ENCODE assay signal across 32 cellular contexts in genomic region chr20:23670361-23670760, GRCh38. TPM values are rescaled to one million over a fixed set of nuclear protein-coding genes. Genes with fewer than 3 reads are reported as not detected.
DNase-seq lines count a peak whose midpoint lies in the region; FAIRE-seq and TF ChIP-seq lines count a peak whose summit lies in the region.
"Had no signal": no experiment of that assay in that cellular context is flagged by ENCODE, and none has a peak within 500 bp of the region (broad histone marks: within the 10 kb centered on the region; RNA-seq: fewer than 3 reads in every experiment).

No MANE protein-coding gene starts in this region.

- H3K27ac ChIP-seq in endodermal cell (ENCODE audit: low read depth, low read length): no peak overlapping the region
- no peak overlapping the region for H3K27ac ChIP-seq in osteoblast (ENCODE audit: low read depth, low read length)
- H3K27ac ChIP-seq: BLaER1 had no signal

- no peak overlapping the region for H3K27ac Mint-ChIP-seq in endodermal cell
- H3K27ac Mint-ChIP-seq: CD14-positive monocyte; CD4-positive, alpha-beta memory T cell; CD4-positive, CD25-positive, alpha-beta regulatory T cell; CD8-positive, alpha-beta memory T cell had no signal

- H3K4me2 ChIP-seq in osteoblast (ENCODE audit: insufficient read depth, low read length): no peak overlapping the region
- H3K4me2 ChIP-seq: BLaER1 had no signal

- no peaks in the 10 kb centered on the region for H3K36me3 Mint-ChIP-seq in endodermal cell (ENCODE audit: low read depth)
- H3K36me3 Mint-ChIP-seq: CD14-positive monocyte; CD4-positive, alpha-beta memory T cell; CD4-positive, CD25-positive, alpha-beta regulatory T cell; CD8-positive, alpha-beta memory T cell had no signal

- DNase-seq in endodermal cell (peak; percentile 20), globus pallidus (ENCODE audit: low spot score) (peak; percentile 11), lower leg skin (ENCODE audit: low spot score in 2 of 2) (peak; percentile 5 to 62), pons (ENCODE audit: low spot score) (peak; percentile 24), osteoblast (ENCODE audit: insufficient read length, low spot score, missing footprints) (no peak), frontal cortex (ENCODE audit: low spot score in 2 of 2) (no peak), KG1 (lab: John Stamatoyannopoulos, UW) (no peak)
- DNase-seq: 8988T; ACHN; BE2C; C1 segment of cervical spinal cord; CD4-positive, alpha-beta memory T cell; CD4-positive, CD25-positive, alpha-beta regulatory T cell; CD8-positive, alpha-beta memory T cell; COR-L47; DMS 273 treated with DMSO at 0.1 percent for 48 hours; DMS153; DMS53; DMS79; DND-41; EL; GDM1 had no signal

- H3K4me3 ChIP-seq in endodermal cell (ENCODE audit: low read length) (no peak overlapping the region), lower leg skin (ENCODE audit: low read depth, poor library complexity, severe bottlenecking) (no peak overlapping the region), osteoblast (ENCODE audit: insufficient read depth, low read length) (no peak overlapping the region)
- H3K4me3 ChIP-seq: BLaER1, GM12878 had no signal

- H3K4me1 ChIP-seq in endodermal cell (ENCODE audit: control insufficient read depth, insufficient read depth, low read length): no peaks in the 10 kb centered on the region
- H3K4me1 ChIP-seq in osteoblast (ENCODE audit: insufficient read depth, low read length): no peaks in the 10 kb centered on the region
- H3K4me1 ChIP-seq: BE2C had no signal

- H2AFZ ChIP-seq in osteoblast (ENCODE audit: low read length): no peak overlapping the region

- H3K79me2 ChIP-seq in osteoblast (ENCODE audit: insufficient read depth, low read length): no peaks in the 10 kb centered on the region

- H3K36me3 ChIP-seq in endodermal cell (ENCODE audit: control insufficient read depth, insufficient read depth, low read length) (no peaks in the 10 kb centered on the region), osteoblast (ENCODE audit: insufficient read depth, low read length) (no peaks in the 10 kb centered on the region)
- H3K36me3 ChIP-seq: BE2C, BLaER1 had no signal

- no peak for FAIRE-seq in frontal cortex (lab: Jason Lieb, UNC)
- FAIRE-seq: A204.1, GM12878, GM12892, GM18507 had no signal

- intact Hi-C loops in lower leg skin (cut with DNase I; ENCODE audit: low total_unique reads): no loop called here

- peaks cover 2% of the 10 kb centered on the region for H3K27me3 Mint-ChIP-seq in endodermal cell (ENCODE audit: insufficient read depth)
- H3K27me3 Mint-ChIP-seq: CD4-positive, alpha-beta memory T cell; CD4-positive, CD25-positive, alpha-beta regulatory T cell; CD8-positive, alpha-beta memory T cell had no signal

- H3K4me1 Mint-ChIP-seq in endodermal cell: peaks cover 6% of the 10 kb centered on the region
- H3K4me1 Mint-ChIP-seq: CD4-positive, alpha-beta memory T cell; CD4-positive, CD25-positive, alpha-beta regulatory T cell; CD8-positive, alpha-beta memory T cell had no signal

- TF ChIP-seq POLR2A in lower leg skin (IDR thresholded peaks at IDR 0.05): no peak

- H3K9me3 ChIP-seq in endodermal cell (ENCODE audit: control insufficient read depth, low read length): no peaks in the 10 kb centered on the region
- no peaks in the 10 kb centered on the region for H3K9me3 ChIP-seq in osteoblast (ENCODE audit: low read depth, low read length)
- H3K9me3 ChIP-seq: BE2C, BLaER1 had no signal

- no peak for TF ChIP-seq CTCF in endodermal cell (conservative IDR thresholded peaks at IDR 0.05)
- TF ChIP-seq CTCF in lower leg skin (IDR thresholded peaks at IDR 0.05): no peak
- TF ChIP-seq CTCF in osteoblast (IDR thresholded peaks at IDR 0.05; ENCODE audit: extremely low read depth, low read depth, low read length): no peak

- H3K27me3 ChIP-seq in endodermal cell (ENCODE audit: control insufficient read depth, insufficient read depth, low read length, poor library complexity, severe bottlenecking): no peaks in the 10 kb centered on the region
- no peaks in the 10 kb centered on the region for H3K27me3 ChIP-seq in osteoblast (ENCODE audit: insufficient read depth, low read length)
- H3K27me3 ChIP-seq: BE2C, BLaER1 had no signal

- WGBS in endodermal cell (ENCODE audit: insufficient coverage in 1 of 2, insufficient read length in 1 of 2), 2 experiments: 85 to 100% methylated on average over 1 of the region's 1 CpG
- WGBS in lower leg skin, 2 donors: 19 to 41% methylated on average over 1 of the region's 1 CpG

- no peak overlapping the region for H3K4me3 Mint-ChIP-seq in endodermal cell
- H3K4me3 Mint-ChIP-seq: CD14-positive monocyte; CD4-positive, alpha-beta memory T cell; CD4-positive, CD25-positive, alpha-beta regulatory T cell; CD8-positive, alpha-beta memory T cell had no signal

- no peaks in the 10 kb centered on the region for H3K9me3 Mint-ChIP-seq in endodermal cell
- H3K9me3 Mint-ChIP-seq: CD8-positive, alpha-beta memory T cell had no signal

- H4K20me1 ChIP-seq in osteoblast (ENCODE audit: insufficient read depth, low read length): no peaks in the 10 kb centered on the region
- H4K20me1 ChIP-seq: BLaER1 had no signal

- no peak overlapping the region for H3K9ac ChIP-seq in endodermal cell (ENCODE audit: extremely low read depth, low read length, poor library complexity, severe bottlenecking)
- H3K9ac ChIP-seq: BLaER1 had no signal

RNA-seq across cellular contexts. Expression of gene CST4, which starts 18.5 kb away (rescaled TPM):
- total RNA-seq in endodermal cell (1 to 10 TPM; 2.0 to 2.3 TPM), lower leg skin (not detected), osteoblast (not detected in 2 replicates), frontal cortex (not detected)
- polyA plus RNA-seq in endodermal cell (2013, experiment 1 of 2): 0.68 TPM
- 0.54 TPM for polyA plus RNA-seq in endodermal cell (2013, experiment 2 of 2)
- total RNA-seq: A673; CD4-positive, alpha-beta memory T cell; CD4-positive, CD25-positive, alpha-beta regulatory T cell; CD8-positive, alpha-beta memory T cell; Daoy; G401; GM12878 had no signal
- polyA plus RNA-seq: AG04450; CD14-positive monocyte; CD4-positive, alpha-beta memory T cell; CD4-positive, CD25-positive, alpha-beta regulatory T cell; CD8-positive, alpha-beta memory T cell; GM12878 had no signal

RNA-seq across cellular contexts. Expression of gene CST3, which starts 32.6 kb away (rescaled TPM):
- total RNA-seq in endodermal cell (100 to 1,000 TPM; 131 to 177 TPM), lower leg skin (100 to 1,000 TPM; 348 to 760 (median 498) TPM), osteoblast (169 and 229 TPM in 2 replicates), frontal cortex (63.6 TPM)
- 161 TPM for polyA plus RNA-seq in endodermal cell (2013, experiment 1 of 2)
- 145 TPM for polyA plus RNA-seq in endodermal cell (2013, experiment 2 of 2)

Comparison
In these comparisons a context has a peak if more than half of its experiments do, and no peak if none do; other contexts are left out.
1. DNase-seq: peak in endodermal cell (single experiment), globus pallidus (single experiment), lower leg skin (2 of 2) and pons (single experiment); none in osteoblast (single experiment), frontal cortex (0 of 2) and KG1 (single experiment).